Comparison of ENCODE assay signal across 8 cellular contexts in the genomic region with DNA sequence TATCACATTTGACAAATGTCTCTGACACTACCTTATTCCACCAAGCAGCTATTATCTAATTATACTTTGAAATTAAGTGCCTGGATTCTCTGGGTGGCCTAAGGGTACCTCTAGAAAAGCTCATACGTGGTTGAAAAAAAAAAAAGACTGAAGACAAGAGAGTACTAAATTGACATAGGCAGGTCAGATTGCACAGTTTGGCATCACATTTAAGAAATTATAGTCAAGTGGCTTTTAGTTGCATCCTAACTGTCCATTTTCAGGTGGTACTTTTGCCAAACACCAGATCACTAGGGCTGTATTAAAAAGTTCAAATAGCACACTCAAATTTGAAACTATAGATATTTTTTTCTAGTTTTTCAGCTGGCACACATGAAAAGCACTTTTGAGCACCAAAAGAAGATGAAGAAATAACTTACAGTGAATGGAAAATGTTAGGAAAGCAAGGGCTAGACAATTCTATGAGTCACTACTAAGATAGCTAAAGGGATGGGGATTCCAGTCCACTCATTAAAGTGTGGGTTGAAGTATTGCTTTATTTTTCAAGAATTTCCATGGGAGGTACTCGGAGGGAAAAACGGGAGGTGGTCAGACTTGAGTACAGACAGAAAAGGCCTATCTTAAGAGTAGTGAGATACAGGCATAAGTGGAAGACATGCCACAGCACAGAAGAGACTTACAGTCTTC.
DNase-seq lines count a peak whose midpoint lies in the region; ATAC-seq, FAIRE-seq and TF ChIP-seq lines count a peak whose summit lies in the region.

No MANE protein-coding gene starts in this region.

- TF ChIP-seq POLR2A in GM12891 (IDR thresholded peaks at IDR 0.05; ENCODE audit: low read depth, low read length): no peak

- DNase-seq in AG04450 (ENCODE audit: low read depth, low spot score): peak; percentile 70
- DNase-seq in LHCN-M2 (ENCODE audit: low read depth): peak; percentile 90
- DNase-seq in dermis blood vessel endothelial cell: peak; percentile 45
- DNase-seq in myocyte (ENCODE audit: low read depth): peak; percentile 66
- DNase-seq in GM12891 (ENCODE audit: insufficient read length, low spot score): no peak
- no peak for DNase-seq in mesenteric fat pad (ENCODE audit: low spot score)
- no peak for DNase-seq in H7

- H3K27me3 ChIP-seq in AG04450 (ENCODE audit: control insufficient read depth, insufficient read depth, low read length): no peaks in the 10 kb centered on the region
- H3K27me3 ChIP-seq in H7 (ENCODE audit: control insufficient read depth, insufficient read depth, low read length): no peaks in the 10 kb centered on the region

- no peak for TF ChIP-seq CTCF in AG04450 (IDR thresholded peaks at IDR 0.05; ENCODE audit: low read depth, low read length)

- CTCF ChIA-PET in AG04450 (lab: Charles Lee): interaction anchor here (1.0 to 3.7 kb wide), 3 partner anchors 108 to 192 kb away, joined by 3 to 27 read pairs (median 4); a partner anchor contains a TSS

- H3K4me3 ChIP-seq in AG04450 (ENCODE audit: low read depth, low read length): no peak overlapping the region
- H3K4me3 ChIP-seq in H7 (ENCODE audit: insufficient read depth, low read depth, low read length): no peak overlapping the region

- no peak for FAIRE-seq in GM12891 (lab: Jason Lieb, UNC)

- no peak for ATAC-seq in HG03460 (IDR thresholded peaks at IDR 0.05; ENCODE audit: unreplicated experiment)

- no peaks in the 10 kb centered on the region for H3K36me3 ChIP-seq in H7 (replicated peaks; ENCODE audit: control insufficient read depth, insufficient read depth, low read length)

- POLR2A ChIA-PET in AG04450 (lab: Yijun Ruan, JAX): interaction anchor here (0.6 to 2.1 kb wide), 5 partner anchors 14 to 191 kb away, joined by 3 to 11 read pairs (median 3); a partner anchor contains a TSS

- peak overlapping the region; percentile 32 for H3K27ac ChIP-seq in AG04450 (ENCODE audit: low read depth, low read length)

- H3K9me3 ChIP-seq in AG04450 (ENCODE audit: control insufficient read depth, insufficient read depth, low read length): no peaks in the 10 kb centered on the region

TF ChIP-seq in GM12891, 5 proteins besides CTCF, POLR2A, EP300 and RAD21:
- no peak for TF ChIP-seq PAX5 (IDR thresholded peaks at IDR 0.05; ENCODE audit: insufficient read depth, low read length, severe bottlenecking)
- TF ChIP-seq POLR2AphosphoS5 (IDR thresholded peaks at IDR 0.05; ENCODE audit: low read depth, low read length): no peak
- no peak for TF ChIP-seq SPI1 (IDR thresholded peaks at IDR 0.05; ENCODE audit: low read depth, low read length)
- TF ChIP-seq TAF1 (IDR thresholded peaks at IDR 0.05; ENCODE audit: low read depth, low read length): no peak
- no peak for TF ChIP-seq POU2F2 (IDR thresholded peaks at IDR 0.05; ENCODE audit: low read depth, low read length)

Comparison
In these comparisons a context has a peak if more than half of its experiments do, and no peak if none do; other contexts are left out.
1. DNase-seq: peak in AG04450 (single experiment), LHCN-M2 (single experiment), dermis blood vessel endothelial cell (single experiment) and myocyte (single experiment); none in GM12891 (single experiment), mesenteric fat pad (single experiment) and H7 (single experiment).